In genomic region chr17:82299452-82299851, GRCh38 we compare ENCODE assay signal across 14 cellular contexts. TPM values are rescaled to one million over a fixed set of nuclear protein-coding genes. Genes with fewer than 3 reads are reported as not detected.
DNase-seq lines count a peak whose midpoint lies in the region; ATAC-seq lines count a peak whose summit lies in the region.
"Had no signal": no experiment of that assay in that cellular context is flagged by ENCODE, and none has a peak within 500 bp of the region (broad histone marks: within the 10 kb centered on the region; RNA-seq: fewer than 3 reads in every experiment).

No MANE protein-coding gene starts in this region.

- peak; percentile 19 to 64 (median 48) for DNase-seq in stimulated activated naive CD4-positive, alpha-beta T cell (lab: John Stamatoyannopoulos, UW)
- no peak for DNase-seq in stimulated activated naive CD4-positive, alpha-beta T cell treated with Interleukin-2 at 50 U/mL for 16 hours (lab: John Stamatoyannopoulos, UW)
- DNase-seq in naive thymus-derived CD8-positive, alpha-beta T cell = peak in 5 of 10 donors; percentile 32 to 63 (median 59)
- DNase-seq in COR-L47 (lab: John Stamatoyannopoulos, UW) (no peak), dermis blood vessel endothelial cell (no peak), germinal center (ENCODE audit: low spot score) (no peak)
- DNase-seq: C1 segment of cervical spinal cord, MM.1S, NCI-H510A, Right ventricle myocardium superior had no signal

- H3K36me3 Mint-ChIP-seq in activated T-helper 17 cell treated with anti-CD3 and anti-CD28 coated beads, Interleukin-2, amount 50 U/mL, for 72 hours (ENCODE audit: low read depth) = peaks cover 39% of the 10 kb centered on the region
- H3K36me3 Mint-ChIP-seq in naive thymus-derived CD8-positive, alpha-beta T cell = no peaks in the 10 kb centered on the region

- no peaks in the 10 kb centered on the region for H3K27me3 Mint-ChIP-seq in activated T-helper 17 cell treated with anti-CD3 and anti-CD28 coated beads, Interleukin-2, amount 50 U/mL, for 72 hours
- no peaks in the 10 kb centered on the region for H3K27me3 Mint-ChIP-seq in naive thymus-derived CD8-positive, alpha-beta T cell

- no peaks in the 10 kb centered on the region for H3K9me3 Mint-ChIP-seq in activated T-helper 17 cell treated with anti-CD3 and anti-CD28 coated beads, Interleukin-2, amount 50 U/mL, for 72 hours
- no peaks in the 10 kb centered on the region for H3K9me3 Mint-ChIP-seq in naive thymus-derived CD8-positive, alpha-beta T cell

- H3K27ac Mint-ChIP-seq in activated T-helper 17 cell treated with anti-CD3 and anti-CD28 coated beads, Interleukin-2, amount 50 U/mL, for 72 hours = peak overlapping the region; percentile 100
- peak overlapping the region; percentile 99 to 100 (median 100) for H3K27ac Mint-ChIP-seq in naive thymus-derived CD8-positive, alpha-beta T cell

- POLR2A ChIA-PET in naive thymus-derived CD8-positive, alpha-beta T cell (lab: Charles Lee) = interaction anchor here (0.7 to 12.7 kb wide), 7 partner anchors 13 to 99 kb away, joined by 3 to 344 read pairs (median 14); partner anchors contain the start of genes CD7 and CSNK1D

- peaks cover 31% of the 10 kb centered on the region for H3K4me1 Mint-ChIP-seq in activated T-helper 17 cell treated with anti-CD3 and anti-CD28 coated beads, Interleukin-2, amount 50 U/mL, for 72 hours
- H3K4me1 Mint-ChIP-seq in naive thymus-derived CD8-positive, alpha-beta T cell = peaks cover 42 to 92% (median 82%) of the 10 kb centered on the region in 4 donors

- ATAC-seq in activated T-helper 17 cell treated with anti-CD3 and anti-CD28 coated beads, Interleukin-2, amount 50 U/mL, for 72 hours (replicated peaks) = no peak
- ATAC-seq in naive thymus-derived CD8-positive, alpha-beta T cell = no peak
- no peak for ATAC-seq in GM21737 (IDR thresholded peaks at IDR 0.05; ENCODE audit: unreplicated experiment)

- H3K4me3 Mint-ChIP-seq in activated T-helper 17 cell treated with anti-CD3 and anti-CD28 coated beads, Interleukin-2, amount 50 U/mL, for 72 hours = peak overlapping the region; percentile 85
- H3K4me3 Mint-ChIP-seq in naive thymus-derived CD8-positive, alpha-beta T cell = peak overlapping the region; percentile 91 to 99 (median 96)

RNA-seq across cellular contexts. Expression of gene CD7, which starts 18.0 kb away (rescaled TPM):
- total RNA-seq in activated T-helper 17 cell treated with anti-CD3 and anti-CD28 coated beads, Interleukin-2, amount 50 U/mL, for 72 hours = 100 to 1,000 TPM; 193 to 378 TPM
- 10 to 100 TPM; 66.9 to 67.8 TPM for total RNA-seq in naive thymus-derived CD8-positive, alpha-beta T cell
- polyA plus RNA-seq in naive thymus-derived CD8-positive, alpha-beta T cell = 100 to 1,000 TPM; 166 to 233 (median 205) TPM
- total RNA-seq in dermis blood vessel endothelial cell = not detected in 2 replicates

RNA-seq across cellular contexts. Expression of gene CSNK1D, which starts 26.0 kb away (rescaled TPM):
- 100 to 1,000 TPM; 140 to 142 TPM for total RNA-seq in activated T-helper 17 cell treated with anti-CD3 and anti-CD28 coated beads, Interleukin-2, amount 50 U/mL, for 72 hours
- total RNA-seq in naive thymus-derived CD8-positive, alpha-beta T cell = 100 to 1,000 TPM; 184 to 201 TPM
- 10 to 100 TPM; 47.6 to 72.1 (median 48.6) TPM for polyA plus RNA-seq in naive thymus-derived CD8-positive, alpha-beta T cell
- 39.3 and 69.2 TPM in 2 replicates for total RNA-seq in dermis blood vessel endothelial cell

RNA-seq across cellular contexts. Expression of gene SECTM1, which starts 34.1 kb away (rescaled TPM):
- 10 to 100 TPM; 16.4 to 22.3 TPM for total RNA-seq in activated T-helper 17 cell treated with anti-CD3 and anti-CD28 coated beads, Interleukin-2, amount 50 U/mL, for 72 hours
- total RNA-seq in naive thymus-derived CD8-positive, alpha-beta T cell = under 1 TPM in 1 of 2 experiments, not detected in 1; 0.18 TPM
- polyA plus RNA-seq in naive thymus-derived CD8-positive, alpha-beta T cell = 1 to 10 TPM in 1 of 3 donors, not detected in 2; 1.2 TPM
- 3.6 and 7.5 TPM in 2 replicates for total RNA-seq in dermis blood vessel endothelial cell

RNA-seq across cellular contexts. Expression of gene TEX19, which starts 59.6 kb away (rescaled TPM):
- under 1 TPM in 1 of 2 donors, not detected in 1; 0.28 TPM for total RNA-seq in activated T-helper 17 cell treated with anti-CD3 and anti-CD28 coated beads, Interleukin-2, amount 50 U/mL, for 72 hours
- total RNA-seq in naive thymus-derived CD8-positive, alpha-beta T cell = not detected
- polyA plus RNA-seq in naive thymus-derived CD8-positive, alpha-beta T cell = not detected
- 0.05 TPM in 1 of 2 replicates, not detected in the other for total RNA-seq in dermis blood vessel endothelial cell
- total RNA-seq: ascending aorta, Right ventricle myocardium superior, subcutaneous adipose tissue had no signal

Comparison
In these comparisons a context has a peak if more than half of its experiments do, and no peak if none do; other contexts are left out.
1. DNase-seq: peak in stimulated activated naive CD4-positive, alpha-beta T cell (6 of 6); none in stimulated activated naive CD4-positive, alpha-beta T cell treated with Interleukin-2 at 50 U/mL for 16 hours (single experiment), COR-L47 (single experiment), dermis blood vessel endothelial cell (single experiment) and germinal center (single experiment).
2. RNA of gene CD7, which starts 18.0 kb away (total RNA-seq): 193 to 378 TPM in activated T-helper 17 cell treated with anti-CD3 and anti-CD28 coated beads, Interleukin-2, amount 50 U/mL, for 72 hours and 66.9 to 67.8 TPM in naive thymus-derived CD8-positive, alpha-beta T cell; not detected in dermis blood vessel endothelial cell; every median in the first group is over 10 times any median in the second.